ENCODE assay signal across 20 cellular contexts in the genomic region with DNA sequence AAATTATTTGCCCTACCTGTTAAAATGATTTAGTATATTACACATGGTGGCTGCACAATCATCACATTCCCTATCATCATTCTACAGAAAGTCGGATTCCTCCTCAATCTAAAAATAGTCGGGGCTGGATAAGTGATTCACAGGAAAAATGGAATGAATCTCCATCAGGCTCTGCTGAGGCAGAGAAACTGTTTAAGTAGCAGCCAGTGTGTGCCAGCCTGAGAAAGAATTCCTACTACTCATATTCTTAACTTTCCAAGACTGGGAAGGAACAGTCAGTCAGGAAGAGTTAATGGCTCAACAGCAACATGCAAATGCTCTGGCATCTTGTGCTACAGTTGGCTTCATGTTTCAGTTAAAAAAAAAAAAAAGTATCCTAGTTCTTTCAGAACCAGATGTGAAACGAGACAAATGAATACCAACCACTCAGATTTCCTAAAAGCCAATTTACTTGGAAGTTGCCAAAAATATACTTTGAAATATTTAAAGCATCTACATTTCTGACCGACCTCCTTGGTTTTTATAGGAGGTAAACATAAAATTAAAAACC.
DNase-seq lines count a peak whose midpoint lies in the region; ATAC-seq, FAIRE-seq and TF ChIP-seq lines count a peak whose summit lies in the region.
"Had no signal": no experiment of that assay in that cellular context is flagged by ENCODE, and none has a peak within 500 bp of the region (broad histone marks: within the 10 kb centered on the region; RNA-seq: fewer than 3 reads in every experiment).

No MANE protein-coding gene starts in this region.

- no peak for TF ChIP-seq CTCF in SK-N-SH (IDR thresholded peaks at IDR 0.05)
- TF ChIP-seq CTCF in WTC11 (IDR thresholded peaks at IDR 0.05), result no peak
- no peak for TF ChIP-seq CTCF in hepatocyte (IDR thresholded peaks at IDR 0.05; ENCODE audit: poor library complexity)
- TF ChIP-seq CTCF in progenitor cell of endocrine pancreas (IDR thresholded peaks at IDR 0.05; ENCODE audit: unreplicated experiment), result no peak
- no peak for TF ChIP-seq CTCF in HepG2 (CRISPR knock-in tag; IDR thresholded peaks at IDR 0.05)

- no peak overlapping the region for H3K4me3 Mint-ChIP-seq in WTC11
- no peak overlapping the region for H3K4me3 Mint-ChIP-seq in progenitor cell of endocrine pancreas (ENCODE audit: low read depth)
- H3K4me3 Mint-ChIP-seq: CD4-positive, alpha-beta memory T cell; HFFc6 had no signal

- H3K4me3 ChIP-seq in SK-N-SH (ENCODE audit: low read depth in 2 of 2, low read length in 1 of 2) (no peak overlapping the region), hepatocyte (no peak overlapping the region), H7 (ENCODE audit: insufficient read depth, low read depth, low read length) (no peak overlapping the region), HepG2 (replicated peaks in 1 of 3; ENCODE audit: insufficient read depth in 1 of 3, low read depth in 2 of 3, low read length in 3 of 3) (no peak overlapping the region)
- H3K4me3 ChIP-seq: BLaER1, GM12878, PC-9 had no signal

- H4K20me1 ChIP-seq in SK-N-SH (ENCODE audit: insufficient read depth) (no peaks in the 10 kb centered on the region), hepatocyte (ENCODE audit: insufficient read depth, poor library complexity, severe bottlenecking) (no peaks in the 10 kb centered on the region), HepG2 (ENCODE audit: insufficient read depth, low read length) (no peaks in the 10 kb centered on the region)
- H4K20me1 ChIP-seq: BLaER1 had no signal

- H3K4me2 ChIP-seq in SK-N-SH (no peak overlapping the region), hepatocyte (no peak overlapping the region), HepG2 (ENCODE audit: low read depth, low read length) (no peak overlapping the region)
- H3K4me2 ChIP-seq: BLaER1, KMS-11, PC-9 had no signal

- TF ChIP-seq RAD21 in SK-N-SH (IDR thresholded peaks at IDR 0.05; ENCODE audit: low read length) (no peak), HepG2 (CRISPR knock-in tag; IDR thresholded peaks at IDR 0.05) (no peak)

- H3K27ac Mint-ChIP-seq in WTC11 (peak overlapping the region; percentile 79), progenitor cell of endocrine pancreas (no peak overlapping the region)
- H3K27ac Mint-ChIP-seq: CD4-positive, alpha-beta memory T cell; HFFc6 had no signal

- intact Hi-C loops in HepG2 (cut with micrococcal nuclease; ENCODE audit: unreplicated experiment), result no loop called here

- no peak overlapping the region for H3K9ac ChIP-seq in SK-N-SH
- no peak overlapping the region for H3K9ac ChIP-seq in HepG2 (ENCODE audit: insufficient read depth, low read depth, low read length)
- H3K9ac ChIP-seq: BLaER1, KMS-11 had no signal

- BruUV-seq in HepG2 (replicated peaks; lab: Mats Ljungman, UMichigan), result no TSS peak

- H3K9me2 ChIP-seq in SK-N-SH (no peaks in the 10 kb centered on the region), hepatocyte (replicated peaks; ENCODE audit: insufficient read depth) (no peaks in the 10 kb centered on the region)

- FAIRE-seq in HepG2 (lab: Jason Lieb, UNC), result no peak
- FAIRE-seq: GM12878 had no signal

- H3K27ac ChIP-seq in SK-N-SH (ENCODE audit: low read depth in 2 of 2, low read length in 1 of 2), result no peak overlapping the region
- no peak overlapping the region for H3K27ac ChIP-seq in hepatocyte
- H3K27ac ChIP-seq in HepG2 (ENCODE audit: extremely low read length, insufficient read depth, low read length), result no peak overlapping the region
- H3K27ac ChIP-seq: BLaER1, KMS-11, PC-9, RWPE1 had no signal

- peaks cover 8% of the 10 kb centered on the region; the same call in 1 of the 2 replicates for H3K27me3 ChIP-seq in SK-N-SH (ENCODE audit: insufficient read depth)
- no peaks in the 10 kb centered on the region for H3K27me3 ChIP-seq in hepatocyte
- no peaks in the 10 kb centered on the region for H3K27me3 ChIP-seq in H7 (ENCODE audit: control insufficient read depth, insufficient read depth, low read length)
- no peaks in the 10 kb centered on the region for H3K27me3 ChIP-seq in HepG2 (ENCODE audit: control insufficient read depth in 1 of 2, insufficient read depth in 2 of 2, low read length in 2 of 2)
- H3K27me3 ChIP-seq: BLaER1 had no signal

- POLR2A ChIA-PET in SK-N-SH (lab: Yijun Ruan, JAX) (no interaction called here), WTC11 (lab: Charles Lee) (no interaction called here), HepG2 (lab: Yijun Ruan, JAX) (no interaction called here)

- CTCF ChIA-PET in SK-N-SH (lab: Yijun Ruan, JAX) (no interaction called here), WTC11 (lab: Charles Lee) (no interaction called here), HepG2 (lab: Yijun Ruan, JAX; ENCODE audit: low intra/inter-chr PET ratio, low total read pairs) (no interaction called here)

- ATAC-seq in SK-N-SH treated with all-trans-retinoic acid at 6 μM for 48 hours (no peak), WTC11 (no peak), HepG2 (no peak)
- ATAC-seq: GM12878 had no signal

- no peaks in the 10 kb centered on the region for H3K9me3 ChIP-seq in SK-N-SH
- no peaks in the 10 kb centered on the region for H3K9me3 ChIP-seq in hepatocyte (ENCODE audit: low read depth)
- no peaks in the 10 kb centered on the region for H3K9me3 ChIP-seq in HepG2 (ENCODE audit: low read length)
- H3K9me3 ChIP-seq: BLaER1 had no signal

- no peak for TF ChIP-seq POLR2A in HepG2 (IDR thresholded peaks at IDR 0.05; ENCODE audit: insufficient read depth in 1 of 2, low read depth in 2 of 2, low read length in 2 of 2)

- H3K79me2 ChIP-seq in SK-N-SH (ENCODE audit: insufficient read depth) (no peaks in the 10 kb centered on the region), hepatocyte (no peaks in the 10 kb centered on the region), HepG2 (ENCODE audit: insufficient read depth, low read length) (no peaks in the 10 kb centered on the region)

- H2AFZ ChIP-seq in SK-N-SH (ENCODE audit: low read depth) (0 out of 2 replicates have a peak overlapping the region, but pooled peaks have one; percentile 29), hepatocyte (no peak overlapping the region), HepG2 (ENCODE audit: low read length) (no peak overlapping the region)
- H2AFZ ChIP-seq: PC-9 had no signal

- in situ Hi-C loops in HepG2 (cut with HindIII; ENCODE audit: extremely low pct_ligation_motif_present, low pct_unique_long_range_greater_than_20kb), result no loop called here

- no peak for DNase-seq in SK-N-SH
- no peak for DNase-seq in WTC11 (ENCODE audit: low spot score)
- peak; percentile 6 for DNase-seq in hepatocyte (ENCODE audit: low spot score)
- no peak for DNase-seq in SIG-M5 (lab: John Stamatoyannopoulos, UW)
- DNase-seq in progenitor cell of endocrine pancreas (ENCODE audit: low spot score, unreplicated experiment), result no peak
- DNase-seq in H7, result no peak
- DNase-seq in HepG2 (ENCODE audit: low spot score), result no peak
- DNase-seq: CD4-positive, alpha-beta memory T cell; DMS153; GF-D8; HFFc6; NCI-H1417 treated with DMSO at 0.1 percent for 48 hours; NCI-H1930; NCI-H510A; PC-9 had no signal

- H3K4me1 ChIP-seq in SK-N-SH (ENCODE audit: control insufficient read depth in 1 of 2, insufficient read depth in 2 of 2, low read depth in 1 of 2, low read length in 1 of 2) (no peaks in the 10 kb centered on the region), hepatocyte (ENCODE audit: insufficient read depth) (no peaks in the 10 kb centered on the region), HepG2 (ENCODE audit: insufficient read depth, low read length) (no peaks in the 10 kb centered on the region)
- H3K4me1 ChIP-seq: BLaER1 had no signal

- peaks cover 27% of the 10 kb centered on the region for H3K9me3 Mint-ChIP-seq in WTC11
- peaks cover 12% of the 10 kb centered on the region for H3K9me3 Mint-ChIP-seq in progenitor cell of endocrine pancreas (ENCODE audit: low read depth)
- H3K9me3 Mint-ChIP-seq: HFFc6 had no signal

- H3K36me3 ChIP-seq in SK-N-SH (replicated peaks in 1 of 2; ENCODE audit: control insufficient read depth in 1 of 2, insufficient read depth in 2 of 2, low read length in 1 of 2) (no peaks in the 10 kb centered on the region), hepatocyte (replicated peaks; ENCODE audit: insufficient read depth, low read depth) (no peaks in the 10 kb centered on the region), H7 (replicated peaks; ENCODE audit: control insufficient read depth, insufficient read depth, low read length) (no peaks in the 10 kb centered on the region), HepG2 (replicated peaks in 1 of 2; ENCODE audit: control insufficient read depth in 1 of 2, insufficient read depth in 2 of 2, low read length in 2 of 2) (no peaks in the 10 kb centered on the region)
- H3K36me3 ChIP-seq: BLaER1 had no signal

- H3K36me3 Mint-ChIP-seq in WTC11 (peaks cover 14% of the 10 kb centered on the region), progenitor cell of endocrine pancreas (ENCODE audit: insufficient read depth) (peaks cover 3% of the 10 kb centered on the region)
- H3K36me3 Mint-ChIP-seq: CD4-positive, alpha-beta memory T cell had no signal

- TF ChIP-seq EP300 in SK-N-SH (IDR thresholded peaks at IDR 0.05; ENCODE audit: borderline replicate concordance in 1 of 2, low read depth in 1 of 2, low read length in 1 of 2) (no peak), HepG2 (IDR thresholded peaks at IDR 0.05; ENCODE audit: low read depth in 2 of 2, low read length in 2 of 2) (no peak), HepG2 (CRISPR knock-in tag; IDR thresholded peaks at IDR 0.05; ENCODE audit: borderline replicate concordance) (no peak)

- peaks cover 56% of the 10 kb centered on the region for H3K4me1 Mint-ChIP-seq in WTC11
- peaks cover 2% of the 10 kb centered on the region for H3K4me1 Mint-ChIP-seq in progenitor cell of endocrine pancreas (ENCODE audit: low read depth)
- H3K4me1 Mint-ChIP-seq: CD4-positive, alpha-beta memory T cell had no signal

- WGBS in SK-N-SH (ENCODE audit: low lambda C conversion rate), result 15% methylated on average over 4 of the region's 4 CpGs
- 70% methylated on average over 4 of the region's 4 CpGs for WGBS in hepatocyte (ENCODE audit: low lambda C conversion rate, missing lambda C conversion rate)
- 0% methylated on average over 4 of the region's 4 CpGs for WGBS in HepG2 (ENCODE audit: low lambda C conversion rate)

- no peaks in the 10 kb centered on the region; the same call in 1 of the 2 replicates for H3K27me3 Mint-ChIP-seq in WTC11 (ENCODE audit: low read depth)
- no peaks in the 10 kb centered on the region for H3K27me3 Mint-ChIP-seq in progenitor cell of endocrine pancreas

- H3F3A ChIP-seq in SK-N-SH (replicated peaks; ENCODE audit: insufficient read depth), result no peaks in the 10 kb centered on the region

TF ChIP-seq in SK-N-SH, 30 proteins besides CTCF, POLR2A, EP300 and RAD21 (continues in another document):
- TF ChIP-seq FOSL2 (IDR thresholded peaks at IDR 0.05; ENCODE audit: borderline replicate concordance, low read depth) (no peak), YY1 (IDR thresholded peaks at IDR 0.05; ENCODE audit: low read depth) (no peak)

TF ChIP-seq in SK-N-SH treated with all-trans-retinoic acid at 6 μM for 48 hours, 23 proteins besides CTCF, POLR2A, EP300 and RAD21 (continues in another document):
- no peak for TF ChIP-seq ZNF70 (CRISPR knock-in tag; IDR thresholded peaks at IDR 0.05)

TF ChIP-seq in WTC11, 78 proteins besides CTCF, POLR2A, EP300 and RAD21 (continues in another document):
- TF ChIP-seq TP53 (CRISPR knock-in tag; IDR thresholded peaks at IDR 0.05) (no peak), FOXJ3 (CRISPR knock-in tag; IDR thresholded peaks at IDR 0.05; ENCODE audit: borderline replicate concordance) (no peak)

TF ChIP-seq in HepG2, 621 proteins besides CTCF, POLR2A, EP300 and RAD21 (continues in another document):
- TF ChIP-seq ZC3H4 (CRISPR knock-in tag; IDR thresholded peaks at IDR 0.05; ENCODE audit: borderline replicate concordance) (no peak), ATF7-NPFF (CRISPR knock-in tag; IDR thresholded peaks at IDR 0.05; ENCODE audit: low read depth) (no peak)
